In the genomic region with DNA sequence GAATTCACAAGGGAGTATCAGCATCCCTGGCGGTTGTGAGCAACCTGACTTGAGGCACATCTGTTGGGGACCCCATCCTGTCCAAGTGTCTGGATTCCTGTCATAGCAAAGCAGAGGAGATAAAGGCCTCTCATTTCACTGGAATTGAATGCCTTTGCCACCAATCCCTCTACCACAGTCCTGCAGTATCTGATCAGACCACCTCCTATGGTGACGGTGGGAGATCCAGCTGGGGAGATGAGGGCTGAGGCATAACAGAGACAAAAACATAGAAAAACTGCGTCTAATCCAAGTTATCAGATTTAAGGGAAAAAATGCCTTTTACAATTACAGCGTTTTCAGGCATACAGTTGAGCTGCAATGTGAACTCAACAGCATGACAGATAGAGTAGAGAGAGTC, we compare ENCODE assay signal across 22 cellular contexts.
DNase-seq lines count a peak whose midpoint lies in the region; FAIRE-seq and TF ChIP-seq lines count a peak whose summit lies in the region.
"Had no signal": no experiment of that assay in that cellular context is flagged by ENCODE, and none has a peak within 500 bp of the region (broad histone marks: within the 10 kb centered on the region; RNA-seq: fewer than 3 reads in every experiment).

No MANE protein-coding gene starts in this region.

- FAIRE-seq in astrocyte (lab: Jason Lieb, UNC), result no peak
- FAIRE-seq in RCC 7860 (lab: Jason Lieb, UNC), result no peak
- FAIRE-seq: A204.1, G401.6, GM12891, GM19239, HTR-8/SVneo had no signal

- no peaks in the 10 kb centered on the region for H3K79me2 ChIP-seq in astrocyte (ENCODE audit: insufficient read depth, low read length)

- H3K14ac ChIP-seq in neuronal stem cell (ENCODE audit: low read length), result no peak overlapping the region

- H3K9ac ChIP-seq in astrocyte (ENCODE audit: low read length) (no peak overlapping the region), neuronal stem cell (ENCODE audit: low read depth, low read length, poor library complexity) (peak overlapping the region; percentile 51)
- H3K9ac ChIP-seq: GM23248 had no signal

- no peak overlapping the region for H4K91ac ChIP-seq in neuronal stem cell (ENCODE audit: low read depth, low read length, poor library complexity)

- no peak overlapping the region for H3K27ac ChIP-seq in astrocyte (ENCODE audit: low read depth, low read length)
- no peak overlapping the region for H3K27ac ChIP-seq in neuronal stem cell (replicated peaks; ENCODE audit: low read length)
- H3K27ac ChIP-seq: GM23248 had no signal

- H3K4me1 ChIP-seq in astrocyte (ENCODE audit: insufficient read depth, low read length) (no peaks in the 10 kb centered on the region), neuronal stem cell (ENCODE audit: control insufficient read depth in 2 of 2, insufficient read depth in 1 of 2, low read depth in 1 of 2, low read length in 2 of 2) (peaks cover 0 to 5% of the 10 kb centered on the region in 2 donors)
- H3K4me1 ChIP-seq: BE2C had no signal

- DNase-seq in astrocyte (ENCODE audit: low read depth) (no peak), fibroblast of villous mesenchyme (ENCODE audit: low read depth) (peak; percentile 52), neuronal stem cell (ENCODE audit: low spot score) (no peak), anterior cingulate cortex (lab: John Stamatoyannopoulos, UW) (no peak), SKM-1 (lab: John Stamatoyannopoulos, UW; ENCODE audit: unreplicated experiment) (no peak), RPMI8226 (no peak), RCC 7860 (ENCODE audit: low spot score) (no peak)
- DNase-seq: ACHN; BE2C; C1 segment of cervical spinal cord; CD4-positive, CD25-positive, alpha-beta regulatory T cell; CD8-positive, alpha-beta memory T cell; COR-L47; GM23248; H7; HFFc6 had no signal

- no peak overlapping the region for H2AK5ac ChIP-seq in neuronal stem cell (ENCODE audit: low read depth, low read length)

- no peak overlapping the region for H2BK12ac ChIP-seq in neuronal stem cell (ENCODE audit: low read length)

- H4K8ac ChIP-seq in neuronal stem cell (ENCODE audit: low read depth, low read length), result no peak overlapping the region

- H3K36me3 ChIP-seq in astrocyte (ENCODE audit: insufficient read depth, low read length) (no peaks in the 10 kb centered on the region), neuronal stem cell (replicated peaks in 1 of 2; ENCODE audit: control insufficient read depth in 2 of 2, insufficient read depth in 2 of 2, low read length in 2 of 2) (no peaks in the 10 kb centered on the region)
- H3K36me3 ChIP-seq: BE2C had no signal

- no peak overlapping the region for H2BK5ac ChIP-seq in neuronal stem cell (ENCODE audit: low read length)

- H3K4me1 Mint-ChIP-seq in astrocyte (ENCODE audit: low read depth, unreplicated experiment), result peaks cover 15% of the 10 kb centered on the region
- H3K4me1 Mint-ChIP-seq: CD4-positive, CD25-positive, alpha-beta regulatory T cell; IgD-negative memory B cell had no signal

- no peaks in the 10 kb centered on the region for H4K20me1 ChIP-seq in astrocyte (ENCODE audit: insufficient read depth, low read length)

- H2AFZ ChIP-seq in astrocyte (ENCODE audit: low read depth, low read length) (no peak overlapping the region), neuronal stem cell (ENCODE audit: low read length) (no peak overlapping the region)
- H2AFZ ChIP-seq: GM23248 had no signal

- H3K4me2 ChIP-seq in astrocyte (ENCODE audit: low read length) (no peak overlapping the region), neuronal stem cell (ENCODE audit: insufficient read depth, low read length, poor library complexity, severe bottlenecking) (no peak overlapping the region)

- H2BK15ac ChIP-seq in neuronal stem cell (ENCODE audit: low read length), result no peak overlapping the region

- H3K4me3 ChIP-seq in astrocyte (ENCODE audit: insufficient read depth, low read depth, low read length) (no peak overlapping the region), fibroblast of villous mesenchyme (ENCODE audit: low read depth, low read length) (no peak overlapping the region), neuronal stem cell (ENCODE audit: low read length in 2 of 2) (no peak overlapping the region)
- H3K4me3 ChIP-seq: GM23248 had no signal

- no peaks in the 10 kb centered on the region for H3K79me1 ChIP-seq in neuronal stem cell (ENCODE audit: low read depth, low read length)

- H3K23ac ChIP-seq in neuronal stem cell (ENCODE audit: low read depth, low read length, poor library complexity), result no peak overlapping the region

- peak overlapping the region; percentile 48 for H3K27ac Mint-ChIP-seq in astrocyte (ENCODE audit: unreplicated experiment)
- H3K27ac Mint-ChIP-seq: CD4-positive, CD25-positive, alpha-beta regulatory T cell; CD8-positive, alpha-beta memory T cell; HFFc6; IgD-negative memory B cell had no signal

- WGBS in neuronal stem cell (ENCODE audit: extremely low coverage in 2 of 2, insufficient read length in 2 of 2, insufficient replicate concordance in 1 of 2), 2 donors, result no CpG with 5 or more reads among the region's 4 CpGs

- H3K27me3 ChIP-seq in astrocyte (ENCODE audit: insufficient read depth, low read length) (no peaks in the 10 kb centered on the region), neuronal stem cell (ENCODE audit: control insufficient read depth in 3 of 3, insufficient read depth in 3 of 3, low read depth in 1 of 3, low read length in 3 of 3) (no peaks in the 10 kb centered on the region)
- H3K27me3 ChIP-seq: BE2C had no signal

- no peak for TF ChIP-seq CTCF in astrocyte (IDR thresholded peaks at IDR 0.05; ENCODE audit: insufficient read depth, low read depth, low read length)
- no peak for TF ChIP-seq CTCF in fibroblast of villous mesenchyme (IDR thresholded peaks at IDR 0.05; ENCODE audit: insufficient read depth, low read depth, low read length)

- H3K18ac ChIP-seq in neuronal stem cell (ENCODE audit: low read length), result no peak overlapping the region

- H3K9me3 Mint-ChIP-seq in astrocyte (ENCODE audit: unreplicated experiment), result no peaks in the 10 kb centered on the region
- H3K9me3 Mint-ChIP-seq: CD8-positive, alpha-beta memory T cell; HFFc6 had no signal

- no peaks in the 10 kb centered on the region for H3K27me3 Mint-ChIP-seq in astrocyte (ENCODE audit: low read depth, unreplicated experiment)
- H3K27me3 Mint-ChIP-seq: IgD-negative memory B cell had no signal

- H2BK120ac ChIP-seq in neuronal stem cell (ENCODE audit: low read depth, low read length), result no peak overlapping the region

- no peak overlapping the region for H3K4ac ChIP-seq in neuronal stem cell (ENCODE audit: low read length)

- H3K36me3 Mint-ChIP-seq in astrocyte (ENCODE audit: low read depth, unreplicated experiment), result peaks cover 1% of the 10 kb centered on the region
- H3K36me3 Mint-ChIP-seq: CD4-positive, CD25-positive, alpha-beta regulatory T cell; CD8-positive, alpha-beta memory T cell had no signal

- no peak overlapping the region for H3K4me3 Mint-ChIP-seq in astrocyte (ENCODE audit: unreplicated experiment)
- H3K4me3 Mint-ChIP-seq: CD4-positive, CD25-positive, alpha-beta regulatory T cell; CD8-positive, alpha-beta memory T cell; HFFc6; IgD-negative memory B cell had no signal

- H3K9me3 ChIP-seq in astrocyte (ENCODE audit: insufficient read depth, low read depth, low read length), result no peaks in the 10 kb centered on the region
- no peaks in the 10 kb centered on the region for H3K9me3 ChIP-seq in neuronal stem cell (replicated peaks in 1 of 2; ENCODE audit: control insufficient read depth in 2 of 2, insufficient read depth in 1 of 2, low read depth in 1 of 2, low read length in 2 of 2)
- H3K9me3 ChIP-seq: BE2C had no signal
